ENCODE assay signal across 10 cellular contexts in the genomic region with DNA sequence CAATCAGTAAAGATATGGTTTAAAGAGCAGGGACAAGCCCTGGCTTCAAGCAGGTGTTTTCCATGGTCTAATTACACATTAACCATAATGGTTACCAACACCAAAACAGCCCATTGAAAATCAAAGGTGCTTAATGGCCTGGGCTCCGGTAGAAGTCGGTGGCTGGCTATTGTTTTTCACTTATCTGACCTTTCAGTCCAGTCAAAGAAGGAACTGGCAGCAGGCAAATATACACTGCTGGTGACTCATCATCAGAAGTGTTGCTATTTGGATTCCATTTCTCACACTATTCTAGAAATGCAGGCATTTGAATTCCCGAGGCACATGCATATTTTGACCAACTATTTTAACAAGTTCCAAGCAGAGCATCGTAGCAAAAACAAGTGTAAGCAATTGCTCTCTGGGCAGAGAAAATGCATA. TPM values are rescaled to one million over a fixed set of nuclear protein-coding genes. Genes with fewer than 3 reads are reported as not detected.
DNase-seq lines count a peak whose midpoint lies in the region; ATAC-seq, FAIRE-seq and TF ChIP-seq lines count a peak whose summit lies in the region.
"Had no signal": no experiment of that assay in that cellular context is flagged by ENCODE, and none has a peak within 500 bp of the region (broad histone marks: within the 10 kb centered on the region; RNA-seq: fewer than 3 reads in every experiment).

No MANE protein-coding gene starts in this region.

- H3K4me2 ChIP-seq in A549 (peak overlapping the region; percentile 55), neural progenitor cell (no peak overlapping the region)

- H4K20me1 ChIP-seq in neural progenitor cell (ENCODE audit: low read depth) = no peaks in the 10 kb centered on the region

- H3F3A ChIP-seq in neural progenitor cell (ENCODE audit: low read depth) = no peaks in the 10 kb centered on the region

- TF ChIP-seq CTCF in A549 (IDR thresholded peaks at IDR 0.05) (no peak), left ventricle myocardium inferior (IDR thresholded peaks at IDR 0.05; ENCODE audit: borderline replicate concordance) (no peak), neural progenitor cell (IDR thresholded peaks at IDR 0.05) (no peak)

- peak overlapping the region; percentile 16 to 36; a peak in 4 of 6 replicates for H3K27ac ChIP-seq in A549
- H3K27ac ChIP-seq in left ventricle myocardium inferior (replicated peaks) = peak overlapping the region; percentile 93
- H3K27ac ChIP-seq in neural progenitor cell = no peak overlapping the region

- H3K79me2 ChIP-seq in neural progenitor cell (ENCODE audit: low read depth) = no peaks in the 10 kb centered on the region

- H3K9me3 Mint-ChIP-seq in neural progenitor cell = no peaks in the 10 kb centered on the region

- H3K4me1 Mint-ChIP-seq in neural progenitor cell = peaks cover 7% of the 10 kb centered on the region

- no peak overlapping the region for H2AFZ ChIP-seq in neural progenitor cell (replicated peaks)

- H3K4me3 Mint-ChIP-seq in neural progenitor cell = no peak overlapping the region

- H3K36me3 ChIP-seq in MG63 = no peaks in the 10 kb centered on the region
- no peaks in the 10 kb centered on the region for H3K36me3 ChIP-seq in left ventricle myocardium inferior
- H3K36me3 ChIP-seq in H7 (replicated peaks; ENCODE audit: control insufficient read depth, insufficient read depth, low read length) = no peaks in the 10 kb centered on the region
- H3K36me3 ChIP-seq in neural progenitor cell = no peaks in the 10 kb centered on the region

- intact Hi-C loops in left ventricle myocardium inferior (cut with micrococcal nuclease) (no loop called here), posterior vena cava (cut with DNase I) (no loop called here)

- TF ChIP-seq POLR2A in A549 (IDR thresholded peaks at IDR 0.05; ENCODE audit: low read length) = no peak

- no peak for TF ChIP-seq EP300 in A549 (IDR thresholded peaks at IDR 0.05)

- ATAC-seq in A549 (peak; percentile 48 to 72; a peak in 3 of 6 replicates), GM21528 (IDR thresholded peaks at IDR 0.05; ENCODE audit: low FRiP score, unreplicated experiment) (peak; percentile 83)

- H3K27me3 ChIP-seq in MG63 (no peaks in the 10 kb centered on the region), left ventricle myocardium inferior (ENCODE audit: low read depth) (no peaks in the 10 kb centered on the region), H7 (ENCODE audit: control insufficient read depth, insufficient read depth, low read length) (no peaks in the 10 kb centered on the region), neural progenitor cell (peaks cover 13% of the 10 kb centered on the region)

- CTCF ChIA-PET in A549 (lab: Yijun Ruan, JAX) = no interaction called here

- no peak for FAIRE-seq in A549 (lab: Jason Lieb, UNC)
- FAIRE-seq: keratinocyte had no signal

- POLR2A ChIA-PET in A549 (lab: Yijun Ruan, JAX) = no interaction called here

- no peak overlapping the region for H3K27ac Mint-ChIP-seq in neural progenitor cell

- no peaks in the 10 kb centered on the region for H3K36me3 Mint-ChIP-seq in neural progenitor cell

- peak; percentile 27 to 40 for DNase-seq in A549 (ENCODE audit: low read depth in 1 of 2, low spot score in 1 of 2)
- peak; percentile 61 for DNase-seq in MG63
- DNase-seq in left ventricle myocardium inferior = no peak
- no peak for DNase-seq in posterior vena cava (ENCODE audit: low spot score)
- no peak for DNase-seq in H7
- DNase-seq in NCI-H1048 (lab: John Stamatoyannopoulos, UW) = no peak
- DNase-seq in neural progenitor cell (ENCODE audit: low spot score) = no peak

- peaks cover 22% of the 10 kb centered on the region for H3K4me1 ChIP-seq in A549
- peaks cover 45% of the 10 kb centered on the region for H3K4me1 ChIP-seq in left ventricle myocardium inferior
- peaks cover 8% of the 10 kb centered on the region for H3K4me1 ChIP-seq in neural progenitor cell

- WGBS in A549 (ENCODE audit: missing lambda C conversion rate) = 3% methylated on average over 4 of the region's 4 CpGs

- H3K9me3 ChIP-seq in A549 (no peaks in the 10 kb centered on the region), MG63 (no peaks in the 10 kb centered on the region), left ventricle myocardium inferior (replicated peaks) (no peaks in the 10 kb centered on the region), neural progenitor cell (ENCODE audit: low read depth) (no peaks in the 10 kb centered on the region)

- no peak for TF ChIP-seq RAD21 in A549 (conservative IDR thresholded peaks at IDR 0.05 in 1 of 2, IDR thresholded peaks at IDR 0.05 in 1 of 2)

- H3K27me3 Mint-ChIP-seq in neural progenitor cell (ENCODE audit: insufficient read depth, low read depth) = peaks cover 4% of the 10 kb centered on the region

- H3K9ac ChIP-seq in neural progenitor cell = no peak overlapping the region

- no peak overlapping the region for H3K4me3 ChIP-seq in A549
- H3K4me3 ChIP-seq in MG63 = no peak overlapping the region
- H3K4me3 ChIP-seq in left ventricle myocardium inferior = peak overlapping the region; percentile 31
- H3K4me3 ChIP-seq in H7 (ENCODE audit: insufficient read depth, low read depth, low read length) = no peak overlapping the region
- no peak overlapping the region for H3K4me3 ChIP-seq in neural progenitor cell

TF ChIP-seq in A549, 52 proteins besides CTCF, POLR2A, EP300 and RAD21:
- TF ChIP-seq FOSL2 (IDR thresholded peaks at IDR 0.05) = 0 out of 2 replicates have a peak, but pooled peaks have one; percentile 57
- TF ChIP-seq FOSL2 (CRISPR knock-in tag; IDR thresholded peaks at IDR 0.05) = peak; percentile 83
- TF ChIP-seq, protein P1, sequence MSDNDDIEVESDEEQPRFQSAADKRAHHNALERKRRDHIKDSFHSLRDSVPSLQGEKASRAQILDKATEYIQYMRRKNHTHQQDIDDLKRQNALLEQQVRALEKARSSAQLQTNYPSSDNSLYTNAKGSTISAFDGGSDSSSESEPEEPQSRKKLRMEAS (IDR thresholded peaks at IDR 0.05) = 0 out of 2 replicates have a peak, but pooled peaks have one; percentile 16
- TF ChIP-seq BHLHE40 (IDR thresholded peaks at IDR 0.05; ENCODE audit: low read depth, low read length) = no peak

RNA-seq across cellular contexts. Expression of a gene that starts 26.3 kb away (rescaled TPM):
- polyA plus RNA-seq in A549 (2011; rRNA removed) (not detected in 2 replicates), A549 (2017; fragmentation: RNase III; extraction: RNeasy Plus Mini Kit Qiagen cat#74134 plus additional on column Dnase treatment) (not detected in 3 replicates)
- not detected in 2 replicates for polyA plus RNA-seq in A549 (2012; cell fraction: cytosol; rRNA removed)
- not detected in 2 replicates for polyA plus RNA-seq in A549 (2012; cell fraction: nucleus; rRNA removed)
- polyA minus RNA-seq in A549 (2011; rRNA and poly(A)+ RNA removed) = not detected in 2 replicates
- not detected in 2 replicates for total RNA-seq in MG63 (2014; rRNA removed; shearing (Covaris generic); ENCODE audit: low replicate concordance)
- total RNA-seq in left ventricle myocardium inferior (0.49 TPM), posterior vena cava (under 1 TPM in 1 of 2 donors, not detected in 1; 0.29 TPM), neural progenitor cell (ENCODE audit: low replicate concordance) (0.03 TPM in 1 of 2 replicates, not detected in the other)
- 2.1 and 2.2 TPM in 2 replicates for total RNA-seq in H7 (2014; rRNA removed; shearing (Covaris generic))
- total RNA-seq: activated CD8-positive, alpha-beta memory T cell treated with anti-CD3 and anti-CD28 coated beads for 36 hours had no signal

Comparison
In these comparisons a context has a peak if more than half of its experiments do, and no peak if none do; other contexts are left out.
1. DNase-seq: peak in A549 (2 of 2) and MG63 (single experiment); none in left ventricle myocardium inferior (single experiment), posterior vena cava (single experiment), H7 (single experiment), NCI-H1048 (single experiment) and neural progenitor cell (single experiment).